ENCODE assay signal across 16 cellular contexts in genomic region chr13:89565711-89566110, GRCh38.
DNase-seq lines count a peak whose midpoint lies in the region; ATAC-seq and TF ChIP-seq lines count a peak whose summit lies in the region.
"Had no signal": no experiment of that assay in that cellular context is flagged by ENCODE, and none has a peak within 500 bp of the region (broad histone marks: within the 10 kb centered on the region; RNA-seq: fewer than 3 reads in every experiment).

No MANE protein-coding gene starts in this region.

- H2BK120ac ChIP-seq in neuronal stem cell (ENCODE audit: low read depth, low read length), result no peak overlapping the region

- H2AFZ ChIP-seq in neuronal stem cell (ENCODE audit: low read length), result peak overlapping the region; percentile 62
- H2AFZ ChIP-seq: GM23338 had no signal

- no peak overlapping the region for H2AK5ac ChIP-seq in neuronal stem cell (ENCODE audit: low read depth, low read length)

- H3K4ac ChIP-seq in neuronal stem cell (ENCODE audit: low read length), result no peak overlapping the region

- H4K91ac ChIP-seq in neuronal stem cell (ENCODE audit: low read depth, low read length, poor library complexity), result no peak overlapping the region

- no peak overlapping the region for H4K8ac ChIP-seq in neuronal stem cell (ENCODE audit: low read depth, low read length)

- no peaks in the 10 kb centered on the region for H3K36me3 ChIP-seq in neuronal stem cell (replicated peaks in 1 of 2; ENCODE audit: control insufficient read depth in 2 of 2, insufficient read depth in 2 of 2, low read length in 2 of 2)

- H3K18ac ChIP-seq in neuronal stem cell (ENCODE audit: low read length), result no peak overlapping the region

- H3K14ac ChIP-seq in neuronal stem cell (ENCODE audit: low read length), result no peak overlapping the region

- H2BK12ac ChIP-seq in neuronal stem cell (ENCODE audit: low read length), result no peak overlapping the region

- H3K27ac ChIP-seq in neuronal stem cell (replicated peaks; ENCODE audit: low read length), result no peak overlapping the region
- H3K27ac ChIP-seq: C4-2B had no signal

- no peak overlapping the region for H3K9ac ChIP-seq in neuronal stem cell (ENCODE audit: low read depth, low read length, poor library complexity)

- H2BK5ac ChIP-seq in neuronal stem cell (ENCODE audit: low read length), result no peak overlapping the region

- H3K79me1 ChIP-seq in neuronal stem cell (ENCODE audit: low read depth, low read length), result no peaks in the 10 kb centered on the region

- no peak overlapping the region for H3K23ac ChIP-seq in neuronal stem cell (ENCODE audit: low read depth, low read length, poor library complexity)

- peaks cover 0 to 8% of the 10 kb centered on the region in 2 donors for H3K9me3 ChIP-seq in neuronal stem cell (replicated peaks in 1 of 2; ENCODE audit: control insufficient read depth in 2 of 2, insufficient read depth in 1 of 2, low read depth in 1 of 2, low read length in 2 of 2)

- H3K4me1 ChIP-seq in neuronal stem cell (ENCODE audit: control insufficient read depth in 2 of 2, insufficient read depth in 1 of 2, low read depth in 1 of 2, low read length in 2 of 2), result peaks cover 0 to 20% of the 10 kb centered on the region in 2 donors

- H3K4me3 ChIP-seq in astrocyte of the cerebellum (ENCODE audit: low read depth, low read length) (no peak overlapping the region), neuronal stem cell (ENCODE audit: low read length in 2 of 2) (no peak overlapping the region)
- H3K4me3 ChIP-seq: GM23338 had no signal

- H2BK15ac ChIP-seq in neuronal stem cell (ENCODE audit: low read length), result no peak overlapping the region

- H3K27me3 ChIP-seq in neuronal stem cell (ENCODE audit: control insufficient read depth in 3 of 3, insufficient read depth in 3 of 3, low read depth in 1 of 3, low read length in 3 of 3), result no peaks in the 10 kb centered on the region

- in situ Hi-C loops in astrocyte of the cerebellum (cut with HindIII; ENCODE audit: low sequenced_read_pairs), result no loop called here

- WGBS in neuronal stem cell (ENCODE audit: extremely low coverage in 2 of 2, insufficient read length in 2 of 2, insufficient replicate concordance in 1 of 2), 2 donors, result no CpG with 5 or more reads among the region's 1 CpG

- no peak for ATAC-seq in HG03175 (IDR thresholded peaks at IDR 0.05; ENCODE audit: unreplicated experiment)
- ATAC-seq: GM23338, HCT116 had no signal

- TF ChIP-seq CTCF in astrocyte of the cerebellum (IDR thresholded peaks at IDR 0.05; ENCODE audit: low read depth, low read length, missing control alignments), result no peak

- DNase-seq in astrocyte of the cerebellum (ENCODE audit: low read depth) (peak; percentile 13), globus pallidus (ENCODE audit: low spot score) (peak; percentile 37), neuronal stem cell (ENCODE audit: low spot score) (no peak), NCI-H1105 (lab: John Stamatoyannopoulos, UW) (no peak), glomerular visceral epithelial cell (ENCODE audit: extremely low spot score) (no peak)
- DNase-seq: AML-193; CD4-positive, alpha-beta T cell; DMS153; DMS79; GDM1; HFFc6; IMR-90 had no signal

- no peak overlapping the region for H3K4me2 ChIP-seq in neuronal stem cell (ENCODE audit: insufficient read depth, low read length, poor library complexity, severe bottlenecking)
- H3K4me2 ChIP-seq: GM23338 had no signal

Comparison
In these comparisons a context has a peak if more than half of its experiments do, and no peak if none do; other contexts are left out.
1. DNase-seq: peak in astrocyte of the cerebellum (single experiment) and globus pallidus (single experiment); none in neuronal stem cell (single experiment), NCI-H1105 (single experiment) and glomerular visceral epithelial cell (single experiment).